9 cellular contexts compared by ENCODE assay signal in genomic region chr6:36827261-36828079, GRCh38. TPM values are rescaled to one million over a fixed set of nuclear protein-coding genes. Genes with fewer than 3 reads are reported as not detected.
DNase-seq lines count a peak whose midpoint lies in the region; ATAC-seq and TF ChIP-seq lines count a peak whose summit lies in the region.
"Had no signal": no experiment of that assay in that cellular context is flagged by ENCODE, and none has a peak within 500 bp of the region (broad histone marks: within the 10 kb centered on the region; RNA-seq: fewer than 3 reads in every experiment).

No MANE protein-coding gene starts in this region.

- CTCF ChIA-PET in mammary epithelial cell (lab: Charles Lee; ENCODE audit: low non-redundant PET): interaction anchor here (0.6 to 0.7 kb wide), 2 partner anchors 366 to 1939 kb away, joined by 3 to 6 read pairs; no protein-coding TSS in a partner anchor

- peak overlapping the region; percentile 65 for H3K4me2 ChIP-seq in mammary epithelial cell (ENCODE audit: insufficient read depth, low read depth, low read length)

- no TSS peak for BruUV-seq in mammary epithelial cell (replicated peaks; lab: Mats Ljungman, UMichigan)

- H3K27me3 ChIP-seq in mammary epithelial cell (ENCODE audit: insufficient read depth, low read length): no peaks in the 10 kb centered on the region

- no peaks in the 10 kb centered on the region for H3K79me2 ChIP-seq in mammary epithelial cell (ENCODE audit: insufficient read depth, low read length)

- ATAC-seq in GM18867 (IDR thresholded peaks at IDR 0.05; ENCODE audit: unreplicated experiment): no peak
- ATAC-seq: GM12878 had no signal

- H3K9me3 ChIP-seq in mammary epithelial cell (replicated peaks; ENCODE audit: insufficient read depth, low read length) (no peaks in the 10 kb centered on the region), mesodermal cell (ENCODE audit: control insufficient read depth, low read length) (no peaks in the 10 kb centered on the region)

- no peaks in the 10 kb centered on the region for H4K20me1 ChIP-seq in mammary epithelial cell (ENCODE audit: insufficient read depth, low read length)

- DNase-seq in Ammon's horn (ENCODE audit: low spot score) (peak; percentile 62), MV-4-11 (lab: John Stamatoyannopoulos, UW) (peak; percentile 92), mammary epithelial cell (peak; percentile 70), LoVo (ENCODE audit: low spot score) (no peak), inferior parietal cortex (ENCODE audit: extremely low spot score) (no peak), GM19238 (ENCODE audit: insufficient read length, low spot score) (no peak)

- H3K4me1 ChIP-seq in mammary epithelial cell (ENCODE audit: insufficient read depth, low read length): peaks cover 16% of the 10 kb centered on the region
- peaks cover 31% of the 10 kb centered on the region for H3K4me1 ChIP-seq in mesodermal cell (ENCODE audit: control insufficient read depth, insufficient read depth, low read length, poor library complexity, severe bottlenecking)

- no peak overlapping the region for H3K9ac ChIP-seq in mammary epithelial cell (ENCODE audit: insufficient read depth, low read length)

- WGBS in mammary epithelial cell (ENCODE audit: low coverage, missing lambda C conversion rate): 18% methylated on average over 18 of the region's 19 CpGs
- 82 to 95% methylated on average over 11 to 13 of the region's 19 CpGs for WGBS in mesodermal cell (ENCODE audit: insufficient coverage in 2 of 2), 2 experiments

- dilution Hi-C loops in mammary epithelial cell (cut with HindIII; ENCODE audit: low sequenced_read_pairs): no loop called here

- H3K36me3 ChIP-seq in mammary epithelial cell (ENCODE audit: insufficient read depth, low read length): no peaks in the 10 kb centered on the region
- no peaks in the 10 kb centered on the region for H3K36me3 ChIP-seq in mesodermal cell (ENCODE audit: control insufficient read depth, insufficient read depth, low read length)

- no peak for TF ChIP-seq CTCF in mammary epithelial cell (conservative IDR thresholded peaks at IDR 0.05 in 1 of 2, IDR thresholded peaks at IDR 0.05 in 1 of 2; ENCODE audit: extremely low read depth in 1 of 2, insufficient read depth in 1 of 2, low read depth in 1 of 2, low read length in 2 of 2)

- in situ Hi-C loops in mammary epithelial cell (cut with MboI; ENCODE audit: low sequenced_read_pairs in 2 of 2): no loop called here

- intact Hi-C loops in mammary epithelial cell (cut with micrococcal nuclease): no loop called here

- H3K27ac ChIP-seq in mammary epithelial cell (ENCODE audit: insufficient read depth, low read depth, low read length) (no peak overlapping the region), mesodermal cell (ENCODE audit: low read depth, low read length, severe bottlenecking) (peak overlapping the region; percentile 55)

- H3K4me3 ChIP-seq in mammary epithelial cell (replicated peaks in 1 of 3; ENCODE audit: insufficient read depth in 1 of 3, low read depth in 2 of 3, low read length in 3 of 3): no peak overlapping the region
- H3K4me3 ChIP-seq in mesodermal cell (ENCODE audit: extremely low read depth, insufficient read depth, low read length, poor library complexity, severe bottlenecking): no peak overlapping the region
- H3K4me3 ChIP-seq: GM12878 had no signal

- H2AFZ ChIP-seq in mammary epithelial cell (ENCODE audit: low read depth, low read length): peak overlapping the region; percentile 61

RNA-seq across cellular contexts. Expression of gene CPNE5, which starts 11.8 kb away (rescaled TPM):
- total RNA-seq in mammary epithelial cell: under 1 TPM in 1 of 2 donors, not detected in 1; 0.31 TPM
- polyA plus RNA-seq in mammary epithelial cell: 0.10 TPM
- polyA minus RNA-seq in mammary epithelial cell: not detected
- polyA plus RNA-seq in mesodermal cell (2013, experiment 1 of 2): 2.8 TPM
- polyA plus RNA-seq in mesodermal cell (2013, experiment 2 of 2): 2.9 TPM

RNA-seq across cellular contexts. Expression of gene PPIL1, which starts 47.1 kb away (rescaled TPM):
- 10 to 100 TPM; 24.0 to 33.5 TPM for total RNA-seq in mammary epithelial cell
- 32.5 TPM for polyA plus RNA-seq in mammary epithelial cell
- 24.9 TPM for polyA minus RNA-seq in mammary epithelial cell
- polyA plus RNA-seq in mesodermal cell (2013, experiment 1 of 2): 43.4 TPM
- 44.6 TPM for polyA plus RNA-seq in mesodermal cell (2013, experiment 2 of 2)

RNA-seq across cellular contexts. Expression of gene C6orf89, which starts 58.3 kb away (rescaled TPM):
- total RNA-seq in mammary epithelial cell: 10 to 100 TPM; 34.3 to 42.2 TPM
- 20.7 TPM for polyA plus RNA-seq in mammary epithelial cell
- 23.8 TPM for polyA minus RNA-seq in mammary epithelial cell
- polyA plus RNA-seq in mesodermal cell (2013, experiment 1 of 2): 24.3 TPM
- 23.2 TPM for polyA plus RNA-seq in mesodermal cell (2013, experiment 2 of 2)

Comparison
In these comparisons a context has a peak if more than half of its experiments do, and no peak if none do; other contexts are left out.
1. DNase-seq: peak in Ammon's horn (single experiment), MV-4-11 (single experiment) and mammary epithelial cell (single experiment); none in LoVo (single experiment), inferior parietal cortex (single experiment) and GM19238 (single experiment).